Comparison of ENCODE assay signal across 10 cellular contexts in genomic region chr19:7873304-7874079, GRCh38. TPM values are rescaled to one million over a fixed set of nuclear protein-coding genes. Genes with fewer than 3 reads are reported as not detected.
DNase-seq lines count a peak whose midpoint lies in the region; ATAC-seq, FAIRE-seq and TF ChIP-seq lines count a peak whose summit lies in the region.
"Had no signal": no experiment of that assay in that cellular context is flagged by ENCODE, and none has a peak within 500 bp of the region (broad histone marks: within the 10 kb centered on the region; RNA-seq: fewer than 3 reads in every experiment).

No MANE protein-coding gene starts in this region.

- TF ChIP-seq CTCF in HepG2 (CRISPR knock-in tag; IDR thresholded peaks at IDR 0.05), result no peak
- TF ChIP-seq CTCF in upper lobe of right lung (IDR thresholded peaks at IDR 0.05), result no peak

- H3K9me3 ChIP-seq in HepG2 (ENCODE audit: low read length) (no peaks in the 10 kb centered on the region), upper lobe of right lung (no peaks in the 10 kb centered on the region)
- H3K9me3 ChIP-seq: tibial nerve had no signal

- in situ Hi-C loops in HepG2 (cut with HindIII; ENCODE audit: extremely low pct_ligation_motif_present, low pct_unique_long_range_greater_than_20kb), result no loop called here

- H3K4me3 ChIP-seq in HepG2 (replicated peaks in 1 of 3; ENCODE audit: insufficient read depth in 1 of 3, low read depth in 2 of 3, low read length in 3 of 3), result peak overlapping the region; percentile 40 to 73 (median 59); a peak in 4 of 6 replicates
- peak overlapping the region; percentile 42 for H3K4me3 ChIP-seq in upper lobe of right lung

- intact Hi-C loops in Right ventricle myocardium inferior (cut with DNase I), result no loop called here
- intact Hi-C loops in left ventricle myocardium superior (cut with micrococcal nuclease), result no loop called here
- intact Hi-C loops in HepG2 (cut with micrococcal nuclease; ENCODE audit: unreplicated experiment), result loop anchor here (10.0 kb wide), 1 partner anchor 1139 kb away; the partner anchor contains the start of genes GPR108 and TRIP10
- intact Hi-C loops in upper lobe of right lung (cut with DNase I), result no loop called here

- FAIRE-seq in HepG2 (lab: Jason Lieb, UNC), result no peak

- H3K4me2 ChIP-seq in HepG2 (ENCODE audit: low read depth, low read length), result peak overlapping the region; percentile 97

- peak; percentile 8 for DNase-seq in Right ventricle myocardium inferior (ENCODE audit: missing footprints)
- no peak for DNase-seq in left ventricle myocardium superior
- no peak for DNase-seq in HepG2 (ENCODE audit: low spot score)
- no peak for DNase-seq in upper lobe of right lung
- no peak for DNase-seq in NCI-H2196 (lab: John Stamatoyannopoulos, UW; ENCODE audit: unreplicated experiment)
- no peak for DNase-seq in HT-29 (ENCODE audit: low spot score)
- DNase-seq: spleen had no signal

- ATAC-seq in Right ventricle myocardium inferior, result no peak
- ATAC-seq in left ventricle myocardium superior, result no peak
- no peak for ATAC-seq in HepG2
- ATAC-seq in upper lobe of right lung, result no peak
- no peak for ATAC-seq in GM18520 (IDR thresholded peaks at IDR 0.05; ENCODE audit: unreplicated experiment)

- no peaks in the 10 kb centered on the region for H3K36me3 ChIP-seq in HepG2 (replicated peaks in 1 of 2; ENCODE audit: control insufficient read depth in 1 of 2, insufficient read depth in 2 of 2, low read length in 2 of 2)
- H3K36me3 ChIP-seq in upper lobe of right lung, result no peaks in the 10 kb centered on the region
- H3K36me3 ChIP-seq: spleen, tibial nerve had no signal

- no peak for TF ChIP-seq EP300 in HepG2 (IDR thresholded peaks at IDR 0.05; ENCODE audit: low read depth in 2 of 2, low read length in 2 of 2)
- no peak for TF ChIP-seq EP300 in HepG2 (CRISPR knock-in tag; IDR thresholded peaks at IDR 0.05; ENCODE audit: borderline replicate concordance)

- H3K4me3 Mint-ChIP-seq in activated naive CD8-positive, alpha-beta T cell, result peak overlapping the region; percentile 81

- no peaks in the 10 kb centered on the region for H3K36me3 Mint-ChIP-seq in activated naive CD8-positive, alpha-beta T cell

- POLR2A ChIA-PET in HepG2 (lab: Yijun Ruan, JAX), result no interaction called here

- no peaks in the 10 kb centered on the region for H3K9me3 Mint-ChIP-seq in activated naive CD8-positive, alpha-beta T cell (ENCODE audit: low read depth)

- no peak for TF ChIP-seq POLR2A in HepG2 (IDR thresholded peaks at IDR 0.05; ENCODE audit: insufficient read depth in 1 of 2, low read depth in 2 of 2, low read length in 2 of 2)

- TF ChIP-seq RAD21 in HepG2 (CRISPR knock-in tag; IDR thresholded peaks at IDR 0.05), result no peak

- H3K27ac ChIP-seq in HepG2 (ENCODE audit: extremely low read length, insufficient read depth, low read length) (no peak overlapping the region), upper lobe of right lung (no peak overlapping the region)
- H3K27ac ChIP-seq: spleen, tibial nerve had no signal

- BruUV-seq in HepG2 (replicated peaks; lab: Mats Ljungman, UMichigan), result no TSS peak

- H2AFZ ChIP-seq in HepG2 (ENCODE audit: low read length), result no peak overlapping the region

- H3K4me1 ChIP-seq in HepG2 (ENCODE audit: insufficient read depth, low read length) (peaks cover 42% of the 10 kb centered on the region), upper lobe of right lung (peaks cover 18% of the 10 kb centered on the region)

- peaks cover 0 to 4% of the 10 kb centered on the region in 2 experiments; a peak in 1 of 5 replicates for H3K27me3 ChIP-seq in HepG2 (ENCODE audit: control insufficient read depth in 1 of 2, insufficient read depth in 2 of 2, low read length in 2 of 2)
- peaks cover 30% of the 10 kb centered on the region for H3K27me3 ChIP-seq in upper lobe of right lung

- WGBS in HepG2 (ENCODE audit: low lambda C conversion rate), result 70% methylated on average over 44 of the region's 53 CpGs

- CTCF ChIA-PET in HepG2 (lab: Yijun Ruan, JAX; ENCODE audit: low intra/inter-chr PET ratio, low total read pairs), result no interaction called here

- no peak overlapping the region for H3K27ac Mint-ChIP-seq in activated naive CD8-positive, alpha-beta T cell

- H3K4me1 Mint-ChIP-seq in activated naive CD8-positive, alpha-beta T cell (ENCODE audit: low read depth), result peaks cover 24% of the 10 kb centered on the region

- no peaks in the 10 kb centered on the region for H3K27me3 Mint-ChIP-seq in activated naive CD8-positive, alpha-beta T cell

- no peak overlapping the region for H3K9ac ChIP-seq in HepG2 (ENCODE audit: insufficient read depth, low read depth, low read length)

- H3K79me2 ChIP-seq in HepG2 (ENCODE audit: insufficient read depth, low read length), result no peaks in the 10 kb centered on the region

- no peaks in the 10 kb centered on the region; the same call in 1 of the 2 replicates for H4K20me1 ChIP-seq in HepG2 (ENCODE audit: insufficient read depth, low read length)

RNA-seq across cellular contexts. Expression of gene PRR36, which starts 0.7 kb away (rescaled TPM):
- total RNA-seq in Right ventricle myocardium inferior, result not detected
- total RNA-seq in left ventricle myocardium superior, result 0.15 TPM
- 0.07 TPM in 2 replicates for total RNA-seq in HepG2 (2016; rRNA removed; fragmentation: Illumina TruSeq; extraction: Trizol)
- 0.30 TPM in 1 of 2 replicates, not detected in the other for total RNA-seq in HepG2 (2016; cell fraction: cytosol; rRNA removed; fragmentation: Illumina TruSeq; extraction: Trizol; ENCODE audit: low read depth)
- 0.09 and 0.30 TPM in 2 replicates for total RNA-seq in HepG2 (2016; cell fraction: insoluble cytoplasmic fraction; rRNA removed; fragmentation: Illumina TruSeq; extraction: Trizol)
- total RNA-seq in HepG2 (2016; cell fraction: membrane; rRNA removed; fragmentation: Illumina TruSeq; extraction: Trizol), result 0.15 and 0.17 TPM in 2 replicates
- 0.09 and 0.22 TPM in 2 replicates for total RNA-seq in HepG2 (2016; cell fraction: nucleus; rRNA removed; fragmentation: Illumina TruSeq; extraction: Trizol)
- polyA plus RNA-seq in HepG2 (2011; rRNA removed), result 0.17 TPM in 2 replicates
- polyA plus RNA-seq in HepG2 (2011; cell fraction: cytosol; rRNA removed), result 0.05 and 0.13 TPM in 2 replicates
- 0.73 and 1.3 TPM in 2 replicates for polyA plus RNA-seq in HepG2 (2011; cell fraction: nucleus; rRNA removed)
- 1.5 and 1.8 TPM in 2 replicates for polyA plus RNA-seq in HepG2 (2012)
- polyA plus RNA-seq in HepG2 (2016; cell fraction: cytosol; fragmentation: Illumina TruSeq; extraction: Trizol; ENCODE audit: low read depth), result 0.23 and 0.25 TPM in 2 replicates
- polyA plus RNA-seq in HepG2 (2016; cell fraction: insoluble cytoplasmic fraction; fragmentation: Illumina TruSeq; extraction: Trizol; ENCODE audit: low read depth), result 0.54 and 0.83 TPM in 2 replicates
- 0.34 and 0.41 TPM in 2 replicates for polyA plus RNA-seq in HepG2 (2016; cell fraction: membrane; fragmentation: Illumina TruSeq; extraction: Trizol; ENCODE audit: low read depth)
- 1.3 and 1.5 TPM in 2 replicates for polyA plus RNA-seq in HepG2 (2016; cell fraction: nucleus; fragmentation: Illumina TruSeq; extraction: Trizol; ENCODE audit: insufficient read depth, low read depth)
- polyA minus RNA-seq in HepG2 (2011; rRNA and poly(A)+ RNA removed; ENCODE audit: low replicate concordance), result 0.34 TPM in 1 of 2 replicates, not detected in the other
- 0.97 and 1.1 TPM in 2 replicates for polyA minus RNA-seq in HepG2 (2011; cell fraction: cytosol; rRNA and poly(A)+ RNA removed)
- 0.25 and 0.26 TPM in 2 replicates for polyA minus RNA-seq in HepG2 (2011; cell fraction: nucleus; rRNA and poly(A)+ RNA removed)
- 2.6 TPM for total RNA-seq in upper lobe of right lung
- 0.31 and 1.6 TPM in 2 replicates for total RNA-seq in HT-29 (2014; rRNA removed; shearing (Covaris generic))

RNA-seq across cellular contexts. Expression of gene LRRC8E, which starts 14.8 kb away (rescaled TPM):
- total RNA-seq in Right ventricle myocardium inferior, result 2.5 TPM
- 3.1 TPM for total RNA-seq in left ventricle myocardium superior
- 4.0 and 8.0 TPM in 2 replicates for total RNA-seq in HepG2 (2016; rRNA removed; fragmentation: Illumina TruSeq; extraction: Trizol)
- total RNA-seq in HepG2 (2016; cell fraction: cytosol; rRNA removed; fragmentation: Illumina TruSeq; extraction: Trizol; ENCODE audit: low read depth), result 0.97 and 1.0 TPM in 2 replicates
- total RNA-seq in HepG2 (2016; cell fraction: insoluble cytoplasmic fraction; rRNA removed; fragmentation: Illumina TruSeq; extraction: Trizol), result 4.0 and 9.1 TPM in 2 replicates
- total RNA-seq in HepG2 (2016; cell fraction: membrane; rRNA removed; fragmentation: Illumina TruSeq; extraction: Trizol), result 2.2 and 3.4 TPM in 2 replicates
- total RNA-seq in HepG2 (2016; cell fraction: nucleus; rRNA removed; fragmentation: Illumina TruSeq; extraction: Trizol), result 7.5 and 8.2 TPM in 2 replicates
- 10.3 and 14.6 TPM in 2 replicates for polyA plus RNA-seq in HepG2 (2011; rRNA removed)
- polyA plus RNA-seq in HepG2 (2011; cell fraction: cytosol; rRNA removed), result 6.6 and 7.8 TPM in 2 replicates
- polyA plus RNA-seq in HepG2 (2011; cell fraction: nucleus; rRNA removed), result 7.6 and 8.4 TPM in 2 replicates
- polyA plus RNA-seq in HepG2 (2012), result 10.1 and 12.0 TPM in 2 replicates
- polyA plus RNA-seq in HepG2 (2016; cell fraction: cytosol; fragmentation: Illumina TruSeq; extraction: Trizol; ENCODE audit: low read depth), result 0.41 and 0.42 TPM in 2 replicates
- polyA plus RNA-seq in HepG2 (2016; cell fraction: insoluble cytoplasmic fraction; fragmentation: Illumina TruSeq; extraction: Trizol; ENCODE audit: low read depth), result 2.8 and 3.6 TPM in 2 replicates
- 0.65 and 1.00 TPM in 2 replicates for polyA plus RNA-seq in HepG2 (2016; cell fraction: membrane; fragmentation: Illumina TruSeq; extraction: Trizol; ENCODE audit: low read depth)
- 8.0 and 10.3 TPM in 2 replicates for polyA plus RNA-seq in HepG2 (2016; cell fraction: nucleus; fragmentation: Illumina TruSeq; extraction: Trizol; ENCODE audit: insufficient read depth, low read depth)
- polyA minus RNA-seq in HepG2 (2011; rRNA and poly(A)+ RNA removed; ENCODE audit: low replicate concordance), result 13.5 and 26.2 TPM in 2 replicates
- 10.5 and 13.4 TPM in 2 replicates for polyA minus RNA-seq in HepG2 (2011; cell fraction: cytosol; rRNA and poly(A)+ RNA removed)
- 5.5 and 7.0 TPM in 2 replicates for polyA minus RNA-seq in HepG2 (2011; cell fraction: nucleus; rRNA and poly(A)+ RNA removed)
- total RNA-seq in upper lobe of right lung, result 11.0 TPM
- 16.6 and 19.8 TPM in 2 replicates for total RNA-seq in HT-29 (2014; rRNA removed; shearing (Covaris generic))

RNA-seq across cellular contexts. Expression of gene MAP2K7, which starts 30.2 kb away (rescaled TPM):
- total RNA-seq in Right ventricle myocardium inferior (28.0 TPM), left ventricle myocardium superior (30.4 TPM), HepG2 (2016; rRNA removed; fragmentation: Illumina TruSeq; extraction: Trizol) (8.7 and 10.8 TPM in 2 replicates), upper lobe of right lung (36.4 TPM)
- total RNA-seq in HepG2 (2016; cell fraction: cytosol; rRNA removed; fragmentation: Illumina TruSeq; extraction: Trizol; ENCODE audit: low read depth), result 3.9 and 4.1 TPM in 2 replicates
- total RNA-seq in HepG2 (2016; cell fraction: insoluble cytoplasmic fraction; rRNA removed; fragmentation: Illumina TruSeq; extraction: Trizol), result 7.6 and 11.7 TPM in 2 replicates
- total RNA-seq in HepG2 (2016; cell fraction: membrane; rRNA removed; fragmentation: Illumina TruSeq; extraction: Trizol), result 11.5 and 13.1 TPM in 2 replicates
- total RNA-seq in HepG2 (2016; cell fraction: nucleus; rRNA removed; fragmentation: Illumina TruSeq; extraction: Trizol), result 8.3 and 8.5 TPM in 2 replicates
- polyA plus RNA-seq in HepG2 (2011; rRNA removed), result 9.0 and 14.8 TPM in 2 replicates
- 8.8 and 11.2 TPM in 2 replicates for polyA plus RNA-seq in HepG2 (2011; cell fraction: cytosol; rRNA removed)
- polyA plus RNA-seq in HepG2 (2011; cell fraction: nucleus; rRNA removed), result 42.0 and 50.6 TPM in 2 replicates
- polyA plus RNA-seq in HepG2 (2012), result 17.3 and 19.9 TPM in 2 replicates
- polyA plus RNA-seq in HepG2 (2016; cell fraction: cytosol; fragmentation: Illumina TruSeq; extraction: Trizol; ENCODE audit: low read depth), result 3.9 and 4.4 TPM in 2 replicates
- polyA plus RNA-seq in HepG2 (2016; cell fraction: insoluble cytoplasmic fraction; fragmentation: Illumina TruSeq; extraction: Trizol; ENCODE audit: low read depth), result 10.5 and 15.1 TPM in 2 replicates
- 8.5 and 10.6 TPM in 2 replicates for polyA plus RNA-seq in HepG2 (2016; cell fraction: membrane; fragmentation: Illumina TruSeq; extraction: Trizol; ENCODE audit: low read depth)
- polyA plus RNA-seq in HepG2 (2016; cell fraction: nucleus; fragmentation: Illumina TruSeq; extraction: Trizol; ENCODE audit: insufficient read depth, low read depth), result 25.7 and 31.5 TPM in 2 replicates
- polyA minus RNA-seq in HepG2 (2011; rRNA and poly(A)+ RNA removed; ENCODE audit: low replicate concordance), result 17.6 and 23.5 TPM in 2 replicates
- polyA minus RNA-seq in HepG2 (2011; cell fraction: cytosol; rRNA and poly(A)+ RNA removed), result 10.0 and 13.0 TPM in 2 replicates
- polyA minus RNA-seq in HepG2 (2011; cell fraction: nucleus; rRNA and poly(A)+ RNA removed), result 11.2 and 11.7 TPM in 2 replicates
- 28.8 and 30.8 TPM in 2 replicates for total RNA-seq in HT-29 (2014; rRNA removed; shearing (Covaris generic))

RNA-seq across cellular contexts. Expression of gene TGFBR3L, which starts 41.1 kb away (rescaled TPM):
- 7.2 TPM for total RNA-seq in Right ventricle myocardium inferior
- total RNA-seq in left ventricle myocardium superior, result 11.4 TPM
- 0.83 and 1.0 TPM in 2 replicates for total RNA-seq in HepG2 (2016; rRNA removed; fragmentation: Illumina TruSeq; extraction: Trizol)
- 3.2 and 3.7 TPM in 2 replicates for total RNA-seq in HepG2 (2016; cell fraction: cytosol; rRNA removed; fragmentation: Illumina TruSeq; extraction: Trizol; ENCODE audit: low read depth)
- 0.56 and 1.1 TPM in 2 replicates for total RNA-seq in HepG2 (2016; cell fraction: insoluble cytoplasmic fraction; rRNA removed; fragmentation: Illumina TruSeq; extraction: Trizol)
- 1.6 and 2.1 TPM in 2 replicates for total RNA-seq in HepG2 (2016; cell fraction: membrane; rRNA removed; fragmentation: Illumina TruSeq; extraction: Trizol)
- total RNA-seq in HepG2 (2016; cell fraction: nucleus; rRNA removed; fragmentation: Illumina TruSeq; extraction: Trizol), result 0.81 TPM in 1 of 2 replicates, not detected in the other
- 0.14 and 0.20 TPM in 2 replicates for polyA plus RNA-seq in HepG2 (2011; rRNA removed)
- 0.25 and 0.55 TPM in 2 replicates for polyA plus RNA-seq in HepG2 (2011; cell fraction: cytosol; rRNA removed)
- 1.0 and 1.6 TPM in 2 replicates for polyA plus RNA-seq in HepG2 (2011; cell fraction: nucleus; rRNA removed)
- polyA plus RNA-seq in HepG2 (2012), result 0.25 and 0.69 TPM in 2 replicates
- 7.2 and 8.1 TPM in 2 replicates for polyA plus RNA-seq in HepG2 (2016; cell fraction: cytosol; fragmentation: Illumina TruSeq; extraction: Trizol; ENCODE audit: low read depth)
- 0.49 and 1.4 TPM in 2 replicates for polyA plus RNA-seq in HepG2 (2016; cell fraction: insoluble cytoplasmic fraction; fragmentation: Illumina TruSeq; extraction: Trizol; ENCODE audit: low read depth)
- polyA plus RNA-seq in HepG2 (2016; cell fraction: membrane; fragmentation: Illumina TruSeq; extraction: Trizol; ENCODE audit: low read depth), result 4.1 and 4.2 TPM in 2 replicates
- polyA plus RNA-seq in HepG2 (2016; cell fraction: nucleus; fragmentation: Illumina TruSeq; extraction: Trizol; ENCODE audit: insufficient read depth, low read depth), result 0.90 and 1.3 TPM in 2 replicates
- polyA minus RNA-seq in HepG2 (2011; rRNA and poly(A)+ RNA removed; ENCODE audit: low replicate concordance), result 0.30 and 1.5 TPM in 2 replicates
- not detected in 2 replicates for polyA minus RNA-seq in HepG2 (2011; cell fraction: cytosol; rRNA and poly(A)+ RNA removed)
- not detected in 2 replicates for polyA minus RNA-seq in HepG2 (2011; cell fraction: nucleus; rRNA and poly(A)+ RNA removed)
- total RNA-seq in upper lobe of right lung, result 1.2 TPM
- not detected in 2 replicates for total RNA-seq in HT-29 (2014; rRNA removed; shearing (Covaris generic))
- total RNA-seq: spleen, tibial nerve had no signal

RNA-seq across cellular contexts. Expression of gene EVI5L, which starts 43.5 kb away (rescaled TPM):
- total RNA-seq in Right ventricle myocardium inferior (21.5 TPM), left ventricle myocardium superior (23.5 TPM), HepG2 (2016; rRNA removed; fragmentation: Illumina TruSeq; extraction: Trizol) (1.3 and 1.7 TPM in 2 replicates), upper lobe of right lung (15.5 TPM)
- 0.61 and 0.62 TPM in 2 replicates for total RNA-seq in HepG2 (2016; cell fraction: cytosol; rRNA removed; fragmentation: Illumina TruSeq; extraction: Trizol; ENCODE audit: low read depth)
- total RNA-seq in HepG2 (2016; cell fraction: insoluble cytoplasmic fraction; rRNA removed; fragmentation: Illumina TruSeq; extraction: Trizol), result 1.1 and 1.6 TPM in 2 replicates
- total RNA-seq in HepG2 (2016; cell fraction: membrane; rRNA removed; fragmentation: Illumina TruSeq; extraction: Trizol), result 1.6 and 1.7 TPM in 2 replicates
- 1.2 and 1.7 TPM in 2 replicates for total RNA-seq in HepG2 (2016; cell fraction: nucleus; rRNA removed; fragmentation: Illumina TruSeq; extraction: Trizol)
- polyA plus RNA-seq in HepG2 (2011; rRNA removed), result 2.4 and 3.1 TPM in 2 replicates
- polyA plus RNA-seq in HepG2 (2011; cell fraction: cytosol; rRNA removed), result 2.1 and 2.9 TPM in 2 replicates
- polyA plus RNA-seq in HepG2 (2011; cell fraction: nucleus; rRNA removed), result 8.0 and 8.2 TPM in 2 replicates
- polyA plus RNA-seq in HepG2 (2012), result 3.2 TPM in 2 replicates
- polyA plus RNA-seq in HepG2 (2016; cell fraction: cytosol; fragmentation: Illumina TruSeq; extraction: Trizol; ENCODE audit: low read depth), result 0.58 and 0.84 TPM in 2 replicates
- polyA plus RNA-seq in HepG2 (2016; cell fraction: insoluble cytoplasmic fraction; fragmentation: Illumina TruSeq; extraction: Trizol; ENCODE audit: low read depth), result 1.7 and 2.0 TPM in 2 replicates
- 1.4 and 1.6 TPM in 2 replicates for polyA plus RNA-seq in HepG2 (2016; cell fraction: membrane; fragmentation: Illumina TruSeq; extraction: Trizol; ENCODE audit: low read depth)
- 3.6 and 4.8 TPM in 2 replicates for polyA plus RNA-seq in HepG2 (2016; cell fraction: nucleus; fragmentation: Illumina TruSeq; extraction: Trizol; ENCODE audit: insufficient read depth, low read depth)
- 6.3 and 14.8 TPM in 2 replicates for polyA minus RNA-seq in HepG2 (2011; rRNA and poly(A)+ RNA removed; ENCODE audit: low replicate concordance)
- 1.1 and 1.3 TPM in 2 replicates for polyA minus RNA-seq in HepG2 (2011; cell fraction: cytosol; rRNA and poly(A)+ RNA removed)
- 1.9 and 2.9 TPM in 2 replicates for polyA minus RNA-seq in HepG2 (2011; cell fraction: nucleus; rRNA and poly(A)+ RNA removed)
- 4.0 and 4.4 TPM in 2 replicates for total RNA-seq in HT-29 (2014; rRNA removed; shearing (Covaris generic))
